In the genomic region with DNA sequence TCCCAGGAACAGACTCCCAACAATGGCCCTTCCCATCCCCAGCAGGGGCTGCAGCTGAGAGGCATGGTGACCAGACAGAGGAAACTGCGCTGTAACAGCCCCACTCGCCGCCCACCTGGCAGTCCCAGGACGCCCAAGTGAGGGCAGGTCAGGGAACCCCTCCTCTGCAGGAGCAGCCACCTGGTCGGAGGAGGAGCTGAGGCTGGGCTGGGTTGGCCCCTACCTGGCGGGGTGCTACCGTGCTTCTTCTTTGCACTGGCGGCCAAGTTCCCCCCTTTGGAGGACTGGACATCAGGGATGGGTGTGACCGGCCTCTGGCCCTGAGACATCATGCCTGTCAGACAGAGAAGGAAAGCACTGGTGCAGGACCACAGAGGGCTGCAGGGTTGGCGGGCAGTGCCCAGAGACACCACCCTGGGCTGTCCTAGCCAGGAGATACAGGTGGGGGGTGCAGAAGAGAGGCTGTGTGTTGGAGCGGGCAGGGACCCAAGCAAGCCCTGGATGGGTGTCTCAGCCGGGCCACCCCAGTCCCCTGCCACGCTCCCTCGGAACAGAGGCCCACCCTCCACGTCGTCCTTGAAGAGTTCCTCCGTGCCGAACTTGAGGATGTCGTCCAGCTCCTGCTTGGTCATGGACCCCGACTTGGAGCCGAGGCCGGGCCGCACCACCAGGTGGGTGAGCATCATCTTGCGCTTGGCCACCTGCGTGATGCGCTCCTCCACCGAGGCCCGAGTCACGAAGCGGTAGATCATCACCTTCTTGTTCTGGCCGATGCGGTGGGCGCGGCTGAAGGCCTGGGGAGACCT, we compare ENCODE assay signal across 1 cellular context.
TF ChIP-seq lines count a peak whose summit lies in the region.

No MANE protein-coding gene starts in this region.

TF ChIP-seq in GM23338, 12 proteins besides CTCF, POLR2A, EP300 and RAD21 (continued from another document):
- TF ChIP-seq CREB1 (CRISPR knock-in tag; IDR thresholded peaks at IDR 0.05; ENCODE audit: low read depth) (no peak), STAT1 (IDR thresholded peaks at IDR 0.05; ENCODE audit: unreplicated experiment) (no peak), NANOG (IDR thresholded peaks at IDR 0.05; ENCODE audit: borderline replicate concordance) (no peak), EZH2 (IDR thresholded peaks at IDR 0.05; ENCODE audit: low read depth, unreplicated experiment) (no peak)
